13 cellular contexts compared by ENCODE assay signal in the genomic region with DNA sequence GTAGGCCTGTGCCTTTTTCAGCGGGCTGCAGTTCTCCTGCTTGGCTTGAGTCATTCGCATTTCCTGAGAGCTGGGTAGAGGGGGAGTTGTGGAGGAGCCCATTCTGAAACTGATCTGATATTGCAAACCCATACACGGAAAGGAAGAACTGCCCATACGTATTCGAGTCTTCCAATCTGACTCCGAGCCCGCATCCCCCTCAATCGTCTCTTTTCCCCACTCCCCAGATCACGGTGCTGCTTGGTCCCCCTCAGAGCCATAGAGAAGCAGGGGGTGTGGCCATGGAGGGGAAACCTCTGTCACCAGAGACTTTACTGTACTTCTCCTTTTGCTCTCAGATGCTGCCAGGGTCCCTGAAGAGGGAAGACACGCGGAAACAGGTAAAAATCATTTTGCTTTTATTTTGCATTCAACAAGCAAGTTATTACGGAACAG. TPM values are rescaled to one million over a fixed set of nuclear protein-coding genes. Genes with fewer than 3 reads are reported as not detected.
A peak's percentile ranks its signal among the peaks of the same experiment; 100 is the strongest.
DNase-seq lines count a peak whose midpoint lies in the region; ATAC-seq and TF ChIP-seq lines count a peak whose summit lies in the region.
"Had no signal": no experiment of that assay in that cellular context is flagged by ENCODE, and none has a peak within 500 bp of the region (broad histone marks: within the 10 kb centered on the region; RNA-seq: fewer than 3 reads in every experiment).

A gene (plus strand): TSS at position 337 of the 435 bp plus-strand sequence. CDS start 2,854 bp downstream, outside the sequence.

- DNase-seq in Right ventricle myocardium superior (peak; percentile 6), left ventricle myocardium superior (no peak), NB4 (ENCODE audit: low read depth) (peak; percentile 44), dorsolateral prefrontal cortex (no peak), NCI-H524 treated with DMSO at 0.1 percent for 48 hours (lab: John Stamatoyannopoulos, UW) (no peak)
- DNase-seq in activated CD8-positive, alpha-beta memory T cell treated with anti-CD3 and anti-CD28 coated beads, Interleukin-2, amount 50 U/mL, for 4 hours, result no peak
- DNase-seq in activated effector memory CD4-positive, alpha-beta T cell treated with anti-CD3 and anti-CD28 coated beads, Interleukin-2, amount 50 U/mL, for 16 hours, result no peak
- DNase-seq: activated CD4-positive, alpha-beta memory T cell treated with anti-CD3 and anti-CD28 coated beads for 36 hours; body of pancreas; GOT3; NCI-H1417 had no signal

- H3K27me3 ChIP-seq in dorsolateral prefrontal cortex, result peaks cover 0 to 8% (median 0%) of the 10 kb centered on the region in 45 donors
- H3K27me3 ChIP-seq: body of pancreas had no signal

- TF ChIP-seq CTCF in NB4 (IDR thresholded peaks at IDR 0.05; ENCODE audit: low read depth, low read length) (no peak), dorsolateral prefrontal cortex (IDR thresholded peaks at IDR 0.05 in 54 of 56, conservative IDR thresholded peaks at IDR 0.05 in 2 of 56; ENCODE audit: low read depth in 1 of 56, partially characterized antibody in 56 of 56) (no peak)

- TF ChIP-seq POLR2A in NB4 (IDR thresholded peaks at IDR 0.05; ENCODE audit: extremely low read depth, insufficient read length), result no peak

- H3K4me3 ChIP-seq in NB4 (ENCODE audit: low read depth, low read length) (no peak within 1 kb of the TSS), dorsolateral prefrontal cortex (no peak within 1 kb of the TSS)
- H3K4me3 ChIP-seq: body of pancreas had no signal

- intact Hi-C loops in Right ventricle myocardium superior (cut with DNase I), result no loop called here
- intact Hi-C loops in left ventricle myocardium superior (cut with micrococcal nuclease), result no loop called here
- intact Hi-C loops in dorsolateral prefrontal cortex (cut with DNase I), result no loop called here

- no peak within 1 kb of the TSS for H3K27ac ChIP-seq in dorsolateral prefrontal cortex
- H3K27ac ChIP-seq: body of pancreas, RWPE1 had no signal

- ATAC-seq in Right ventricle myocardium superior (ENCODE audit: poor library complexity), result no peak
- ATAC-seq in left ventricle myocardium superior, result no peak
- ATAC-seq in GM21576 (IDR thresholded peaks at IDR 0.05; ENCODE audit: unreplicated experiment), result no peak
- ATAC-seq: body of pancreas had no signal

RNA-seq across cellular contexts. Expression of the gene that starts here (rescaled TPM):
- 0.56 TPM for total RNA-seq in Right ventricle myocardium superior
- 0.52 TPM for total RNA-seq in left ventricle myocardium superior
- total RNA-seq in dorsolateral prefrontal cortex, result 100 to 1,000 TPM in 47 of 120 experiments, 10 to 100 TPM in 73; 17.2 to 416 (median 84.9) TPM

Comparison
In these comparisons a context has a peak if more than half of its experiments do, and no peak if none do; other contexts are left out.
1. RNA of the gene that starts here (total RNA-seq): 17.2 to 416 TPM in dorsolateral prefrontal cortex; 0.56 TPM in Right ventricle myocardium superior (single experiment) and 0.52 TPM in left ventricle myocardium superior (single experiment); every median in the first group is over 10 times any median in the second.
2. Peak in DNase-seq in Right ventricle myocardium superior; RNA of the gene not detected or under 1 TPM.